16 cellular contexts compared by ENCODE assay signal in genomic region chr19:54369705-54370433, GRCh38. TPM values are rescaled to one million over a fixed set of nuclear protein-coding genes. Genes with fewer than 3 reads are reported as not detected.
DNase-seq lines count a peak whose midpoint lies in the region; ATAC-seq, FAIRE-seq and TF ChIP-seq lines count a peak whose summit lies in the region.
"Not testable (repeated sequence)": the region's sequence is repeated elsewhere in the genome, so short reads cannot be mapped to it uniquely, and the experiment has no call there.
"Had no signal": no experiment of that assay in that cellular context is flagged by ENCODE, and none has a peak within 500 bp of the region (broad histone marks: within the 10 kb centered on the region; RNA-seq: fewer than 3 reads in every experiment).

No MANE protein-coding gene starts in this region.

- peak overlapping the region; percentile 80 to 100 (median 89) for H3K9ac ChIP-seq in BLaER1 treated with 17β-estradiol and CSF1 and Interleukin-3, amounts not matched to agents 10 nM and 100 nM
- not testable (repeated sequence) for H3K9ac ChIP-seq in OCI-LY1 (ENCODE audit: low read length)

- POLR2A ChIA-PET in naive thymus-derived CD8-positive, alpha-beta T cell (lab: Charles Lee): interaction anchor here (0.7 to 1.5 kb wide), 4 partner anchors 9 to 21 kb away, joined by 3 to 7 read pairs (median 3); no protein-coding TSS in a partner anchor

- intact Hi-C loops in activated CD4-positive, alpha-beta T cell treated with anti-CD3 and anti-CD28 coated beads, Interleukin-2, amount 10 ng/mL, durations not matched to agents 24 days and 14 days (cut with micrococcal nuclease); activated T-helper 2 cell treated with anti-CD3 and anti-CD28 coated beads, Interferon-gamma antibody, Interleukin-2, Interleukin-4, amounts not matched to agents 10 μg/mL and 5 μg/mL and 100 μg/mL, durations not matched to agents 14 hours and 24 hours and 36 hours (cut with micrococcal nuclease); dendritic cell treated with granulocyte-macrophage colony-stimulating factor and Interleukin-4, amounts not matched to agents 40 ng/mL and 50 ng/mL, for 4 days (cut with micrococcal nuclease): not testable (repeated sequence)

- peak; percentile 30 to 45 for ATAC-seq in naive thymus-derived CD8-positive, alpha-beta T cell
- peak; percentile 47 for ATAC-seq in stimulated activated naive CD8-positive, alpha-beta T cell treated with anti-CD3 and anti-CD28 coated beads, Interleukin-15, amount 100 ng/mL, for 72 hours

- peaks cover 71 to 89% (median 78%) of the 10 kb centered on the region in 10 experiments for H3K4me1 ChIP-seq in BLaER1 treated with 17β-estradiol and CSF1 and Interleukin-3, amounts not matched to agents 10 nM and 100 nM
- H3K4me1 ChIP-seq in OCI-LY1 (ENCODE audit: insufficient read depth, low read length, severe bottlenecking): peaks cover 26% of the 10 kb centered on the region

- H3K4me3 ChIP-seq in BLaER1 treated with 17β-estradiol and CSF1 and Interleukin-3, amounts not matched to agents 10 nM and 100 nM: peak overlapping the region; percentile 58 to 76 (median 68)
- H3K4me3 ChIP-seq in OCI-LY1 (ENCODE audit: low read depth, low read length, poor library complexity, severe bottlenecking): peak overlapping the region; percentile 43

- not testable (repeated sequence) for H2AFZ ChIP-seq in OCI-LY1 (ENCODE audit: low read length)

- H3K79me2 ChIP-seq in OCI-LY1 (ENCODE audit: insufficient read depth, low read length): not testable (repeated sequence)

- peaks cover 0 to 24% (median 0%) of the 10 kb centered on the region in 11 experiments; a peak in 5 of 22 replicates for H3K36me3 ChIP-seq in BLaER1 treated with 17β-estradiol and CSF1 and Interleukin-3, amounts not matched to agents 10 nM and 100 nM
- not testable (repeated sequence) for H3K36me3 ChIP-seq in OCI-LY1 (ENCODE audit: insufficient read depth, low read length)

- H3F3A ChIP-seq in OCI-LY1 (ENCODE audit: insufficient read depth, low read length): not testable (repeated sequence)

- H3K36me3 Mint-ChIP-seq in activated CD4-positive, alpha-beta T cell treated with anti-CD3 and anti-CD28 coated beads, Interleukin-2, amount 10 ng/mL, durations not matched to agents 24 days and 14 days (ENCODE audit: low read depth); activated T-helper 2 cell treated with anti-CD3 and anti-CD28 coated beads, Interferon-gamma antibody, Interleukin-2, Interleukin-4, amounts not matched to agents 10 μg/mL and 5 μg/mL and 100 μg/mL, durations not matched to agents 14 hours and 24 hours and 36 hours (ENCODE audit: low read depth); dendritic cell treated with granulocyte-macrophage colony-stimulating factor and Interleukin-4, amounts not matched to agents 40 ng/mL and 50 ng/mL, for 4 days (ENCODE audit: low read depth); naive thymus-derived CD8-positive, alpha-beta T cell: not testable (repeated sequence)

- TF ChIP-seq CTCF in OCI-LY1 (IDR thresholded peaks at IDR 0.05; ENCODE audit: low read length): not testable (repeated sequence)

- FAIRE-seq in GM12892 (lab: Jason Lieb, UNC): peak; percentile 27

- not testable (repeated sequence) for H3K27ac Mint-ChIP-seq in activated CD4-positive, alpha-beta T cell treated with anti-CD3 and anti-CD28 coated beads, Interleukin-2, amount 10 ng/mL, durations not matched to agents 24 days and 14 days; activated T-helper 2 cell treated with anti-CD3 and anti-CD28 coated beads, Interferon-gamma antibody, Interleukin-2, Interleukin-4, amounts not matched to agents 10 μg/mL and 5 μg/mL and 100 μg/mL, durations not matched to agents 14 hours and 24 hours and 36 hours
- H3K27ac Mint-ChIP-seq in dendritic cell treated with granulocyte-macrophage colony-stimulating factor and Interleukin-4, amounts not matched to agents 40 ng/mL and 50 ng/mL, for 4 days: peak overlapping the region; percentile 78
- peak overlapping the region; percentile 78 to 96 (median 92) for H3K27ac Mint-ChIP-seq in naive thymus-derived CD8-positive, alpha-beta T cell
- H3K27ac Mint-ChIP-seq in stimulated activated naive CD8-positive, alpha-beta T cell treated with anti-CD3 and anti-CD28 coated beads, Interleukin-15, amount 100 ng/mL, for 72 hours: peak overlapping the region; percentile 95 to 97

- H3K4me1 Mint-ChIP-seq in activated CD4-positive, alpha-beta T cell treated with anti-CD3 and anti-CD28 coated beads, Interleukin-2, amount 10 ng/mL, durations not matched to agents 24 days and 14 days: peaks cover 53% of the 10 kb centered on the region
- H3K4me1 Mint-ChIP-seq in activated T-helper 2 cell treated with anti-CD3 and anti-CD28 coated beads, Interferon-gamma antibody, Interleukin-2, Interleukin-4, amounts not matched to agents 10 μg/mL and 5 μg/mL and 100 μg/mL, durations not matched to agents 14 hours and 24 hours and 36 hours (ENCODE audit: low read depth): peaks cover 52% of the 10 kb centered on the region
- peaks cover 65% of the 10 kb centered on the region for H3K4me1 Mint-ChIP-seq in dendritic cell treated with granulocyte-macrophage colony-stimulating factor and Interleukin-4, amounts not matched to agents 40 ng/mL and 50 ng/mL, for 4 days (ENCODE audit: low read depth)
- peaks cover 26 to 85% (median 73%) of the 10 kb centered on the region in 4 donors for H3K4me1 Mint-ChIP-seq in naive thymus-derived CD8-positive, alpha-beta T cell
- H3K4me1 Mint-ChIP-seq in stimulated activated naive CD8-positive, alpha-beta T cell treated with anti-CD3 and anti-CD28 coated beads, Interleukin-15, amount 100 ng/mL, for 72 hours: peaks cover 71% of the 10 kb centered on the region

- H3K27me3 ChIP-seq in BLaER1 treated with 17β-estradiol and CSF1 and Interleukin-3, amounts not matched to agents 10 nM and 100 nM; OCI-LY1 (ENCODE audit: insufficient read depth, low read length): not testable (repeated sequence)

- H3K4me2 ChIP-seq in BLaER1 treated with 17β-estradiol and CSF1 and Interleukin-3, amounts not matched to agents 10 nM and 100 nM: peak overlapping the region; percentile 91 to 98 (median 97)
- H3K4me2 ChIP-seq in OCI-LY1 (ENCODE audit: low read length): peak overlapping the region; percentile 46; the same call in 1 of the 2 replicates

- not testable (repeated sequence) for H3K9me2 ChIP-seq in OCI-LY1 (ENCODE audit: low read depth, low read length)

- H3K9me3 ChIP-seq in BLaER1 treated with 17β-estradiol and CSF1 and Interleukin-3, amounts not matched to agents 10 nM and 100 nM (replicated peaks in 1 of 11): peaks cover 0 to 17% (median 0%) of the 10 kb centered on the region in 11 experiments; a peak in 4 of 22 replicates
- H3K9me3 ChIP-seq in OCI-LY1 (ENCODE audit: low read length): not testable (repeated sequence)

- not testable (repeated sequence) for H3K9me3 Mint-ChIP-seq in activated CD4-positive, alpha-beta T cell treated with anti-CD3 and anti-CD28 coated beads, Interleukin-2, amount 10 ng/mL, durations not matched to agents 24 days and 14 days; activated T-helper 2 cell treated with anti-CD3 and anti-CD28 coated beads, Interferon-gamma antibody, Interleukin-2, Interleukin-4, amounts not matched to agents 10 μg/mL and 5 μg/mL and 100 μg/mL, durations not matched to agents 14 hours and 24 hours and 36 hours; dendritic cell treated with granulocyte-macrophage colony-stimulating factor and Interleukin-4, amounts not matched to agents 40 ng/mL and 50 ng/mL, for 4 days; naive thymus-derived CD8-positive, alpha-beta T cell; stimulated activated naive CD8-positive, alpha-beta T cell treated with anti-CD3 and anti-CD28 coated beads, Interleukin-15, amount 100 ng/mL, for 72 hours

- TF ChIP-seq POLR2A in GM12892 (IDR thresholded peaks at IDR 0.05; ENCODE audit: low read depth, low read length): not testable (repeated sequence)

- peaks cover 27% of the 10 kb centered on the region for H3K27me3 Mint-ChIP-seq in activated CD4-positive, alpha-beta T cell treated with anti-CD3 and anti-CD28 coated beads, Interleukin-2, amount 10 ng/mL, durations not matched to agents 24 days and 14 days
- H3K27me3 Mint-ChIP-seq in activated T-helper 2 cell treated with anti-CD3 and anti-CD28 coated beads, Interferon-gamma antibody, Interleukin-2, Interleukin-4, amounts not matched to agents 10 μg/mL and 5 μg/mL and 100 μg/mL, durations not matched to agents 14 hours and 24 hours and 36 hours (ENCODE audit: low read depth): peaks cover 30% of the 10 kb centered on the region
- H3K27me3 Mint-ChIP-seq in dendritic cell treated with granulocyte-macrophage colony-stimulating factor and Interleukin-4, amounts not matched to agents 40 ng/mL and 50 ng/mL, for 4 days; naive thymus-derived CD8-positive, alpha-beta T cell: not testable (repeated sequence)
- peaks cover 26% of the 10 kb centered on the region for H3K27me3 Mint-ChIP-seq in stimulated activated naive CD8-positive, alpha-beta T cell treated with anti-CD3 and anti-CD28 coated beads, Interleukin-15, amount 100 ng/mL, for 72 hours

- peak overlapping the region; percentile 82 for H3K4me3 Mint-ChIP-seq in activated CD4-positive, alpha-beta T cell treated with anti-CD3 and anti-CD28 coated beads, Interleukin-2, amount 10 ng/mL, durations not matched to agents 24 days and 14 days
- H3K4me3 Mint-ChIP-seq in activated T-helper 2 cell treated with anti-CD3 and anti-CD28 coated beads, Interferon-gamma antibody, Interleukin-2, Interleukin-4, amounts not matched to agents 10 μg/mL and 5 μg/mL and 100 μg/mL, durations not matched to agents 14 hours and 24 hours and 36 hours (ENCODE audit: low read depth): peak overlapping the region; percentile 69
- peak overlapping the region; percentile 61 for H3K4me3 Mint-ChIP-seq in dendritic cell treated with granulocyte-macrophage colony-stimulating factor and Interleukin-4, amounts not matched to agents 40 ng/mL and 50 ng/mL, for 4 days
- H3K4me3 Mint-ChIP-seq in naive thymus-derived CD8-positive, alpha-beta T cell: peak overlapping the region; percentile 86 to 94 (median 89)
- peak overlapping the region; percentile 70 to 88 for H3K4me3 Mint-ChIP-seq in stimulated activated naive CD8-positive, alpha-beta T cell treated with anti-CD3 and anti-CD28 coated beads, Interleukin-15, amount 100 ng/mL, for 72 hours

- H4K20me1 ChIP-seq in BLaER1 treated with 17β-estradiol and CSF1 and Interleukin-3, amounts not matched to agents 10 nM and 100 nM; OCI-LY1 (ENCODE audit: insufficient read depth, low read length): not testable (repeated sequence)

- peak overlapping the region; percentile 89 to 100 (median 97) for H3K27ac ChIP-seq in BLaER1 treated with 17β-estradiol and CSF1 and Interleukin-3, amounts not matched to agents 10 nM and 100 nM
- not testable (repeated sequence) for H3K27ac ChIP-seq in OCI-LY1 (ENCODE audit: low read depth, low read length, poor library complexity, severe bottlenecking)

- not testable (repeated sequence) for DNase-seq in GM12892 (ENCODE audit: insufficient read length); activated T-helper 2 cell treated with anti-CD3 and anti-CD28 coated beads, Interferon-gamma antibody, Interleukin-2, Interleukin-4, amounts not matched to agents 10 μg/mL and 5 μg/mL and 100 μg/mL, durations not matched to agents 14 hours and 24 hours and 36 hours (ENCODE audit: low spot score); stimulated activated naive CD8-positive, alpha-beta T cell treated with anti-CD3 and anti-CD28 coated beads, Interleukin-15, amount 100 ng/mL, for 72 hours
- DNase-seq in activated CD4-positive, alpha-beta T cell treated with anti-CD3 and anti-CD28 coated beads, Interleukin-2, amount 10 ng/mL, durations not matched to agents 24 days and 14 days: peak; percentile 60
- peak in 1 of 10 donors; percentile 32 for DNase-seq in naive thymus-derived CD8-positive, alpha-beta T cell

RNA-seq across cellular contexts. Expression of gene LAIR1, which starts 5.1 kb away (rescaled TPM):
- 0.32 TPM for polyA plus RNA-seq in GM12892 (2012; ENCODE audit: missing spikeins)
- 5.9 and 7.7 TPM in 2 replicates for total RNA-seq in activated CD4-positive, alpha-beta T cell treated with anti-CD3 and anti-CD28 coated beads, Interleukin-2, amount 10 ng/mL, durations not matched to agents 24 days and 14 days
- 8.8 and 10.8 TPM in 2 replicates for total RNA-seq in activated T-helper 2 cell treated with anti-CD3 and anti-CD28 coated beads, Interferon-gamma antibody, Interleukin-2, Interleukin-4, amounts not matched to agents 10 μg/mL and 5 μg/mL and 100 μg/mL, durations not matched to agents 14 hours and 24 hours and 36 hours
- total RNA-seq in naive thymus-derived CD8-positive, alpha-beta T cell: 10 to 100 TPM; 67.4 to 71.1 TPM
- 100 to 1,000 TPM in 1 of 3 donors, 10 to 100 TPM in 2; 58.3 to 104 (median 59.9) TPM for polyA plus RNA-seq in naive thymus-derived CD8-positive, alpha-beta T cell
- total RNA-seq: A172, bronchial epithelial cell, Caco-2, neural crest cell, PC-9 had no signal

RNA-seq across cellular contexts. Expression of gene LILRA4, which starts 30.9 kb away (rescaled TPM):
- 6.6 TPM for polyA plus RNA-seq in GM12892 (2012; ENCODE audit: missing spikeins)
- total RNA-seq in activated CD4-positive, alpha-beta T cell treated with anti-CD3 and anti-CD28 coated beads, Interleukin-2, amount 10 ng/mL, durations not matched to agents 24 days and 14 days: not detected in 2 replicates
- not detected in 2 replicates for total RNA-seq in activated T-helper 2 cell treated with anti-CD3 and anti-CD28 coated beads, Interferon-gamma antibody, Interleukin-2, Interleukin-4, amounts not matched to agents 10 μg/mL and 5 μg/mL and 100 μg/mL, durations not matched to agents 14 hours and 24 hours and 36 hours
- under 1 TPM in 1 of 2 experiments, not detected in 1; 0.44 TPM for total RNA-seq in naive thymus-derived CD8-positive, alpha-beta T cell
- not detected for polyA plus RNA-seq in naive thymus-derived CD8-positive, alpha-beta T cell
- total RNA-seq: A172, bronchial epithelial cell, Caco-2, neural crest cell, PC-9, right atrium auricular region, Right ventricle myocardium superior had no signal

RNA-seq across cellular contexts. Expression of gene TTYH1, which starts 45.4 kb away (rescaled TPM):
- 1.5 TPM for polyA plus RNA-seq in GM12892 (2012; ENCODE audit: missing spikeins)
- total RNA-seq in activated CD4-positive, alpha-beta T cell treated with anti-CD3 and anti-CD28 coated beads, Interleukin-2, amount 10 ng/mL, durations not matched to agents 24 days and 14 days: 0.21 and 0.78 TPM in 2 replicates
- total RNA-seq in activated T-helper 2 cell treated with anti-CD3 and anti-CD28 coated beads, Interferon-gamma antibody, Interleukin-2, Interleukin-4, amounts not matched to agents 10 μg/mL and 5 μg/mL and 100 μg/mL, durations not matched to agents 14 hours and 24 hours and 36 hours: 0.50 TPM in 1 of 2 replicates, not detected in the other
- not detected for total RNA-seq in naive thymus-derived CD8-positive, alpha-beta T cell
- polyA plus RNA-seq in naive thymus-derived CD8-positive, alpha-beta T cell: under 1 TPM in 2 of 3 donors, not detected in 1; 0.04 to 0.65 TPM
- total RNA-seq: A172, bronchial epithelial cell, Caco-2 had no signal

RNA-seq across cellular contexts. Expression of gene LILRA5, which starts 56.9 kb away (rescaled TPM):
- polyA plus RNA-seq in GM12892 (2012; ENCODE audit: missing spikeins): not detected
- total RNA-seq in activated CD4-positive, alpha-beta T cell treated with anti-CD3 and anti-CD28 coated beads, Interleukin-2, amount 10 ng/mL, durations not matched to agents 24 days and 14 days: not detected in 2 replicates
- not detected in 2 replicates for total RNA-seq in activated T-helper 2 cell treated with anti-CD3 and anti-CD28 coated beads, Interferon-gamma antibody, Interleukin-2, Interleukin-4, amounts not matched to agents 10 μg/mL and 5 μg/mL and 100 μg/mL, durations not matched to agents 14 hours and 24 hours and 36 hours
- total RNA-seq in naive thymus-derived CD8-positive, alpha-beta T cell: not detected
- under 1 TPM in 1 of 3 donors, not detected in 2; 0.32 TPM for polyA plus RNA-seq in naive thymus-derived CD8-positive, alpha-beta T cell
- total RNA-seq: A172, bronchial epithelial cell, Caco-2, neural crest cell, PC-9, suprapubic skin had no signal
